ENCODE assay signal across 15 cellular contexts in the genomic region with DNA sequence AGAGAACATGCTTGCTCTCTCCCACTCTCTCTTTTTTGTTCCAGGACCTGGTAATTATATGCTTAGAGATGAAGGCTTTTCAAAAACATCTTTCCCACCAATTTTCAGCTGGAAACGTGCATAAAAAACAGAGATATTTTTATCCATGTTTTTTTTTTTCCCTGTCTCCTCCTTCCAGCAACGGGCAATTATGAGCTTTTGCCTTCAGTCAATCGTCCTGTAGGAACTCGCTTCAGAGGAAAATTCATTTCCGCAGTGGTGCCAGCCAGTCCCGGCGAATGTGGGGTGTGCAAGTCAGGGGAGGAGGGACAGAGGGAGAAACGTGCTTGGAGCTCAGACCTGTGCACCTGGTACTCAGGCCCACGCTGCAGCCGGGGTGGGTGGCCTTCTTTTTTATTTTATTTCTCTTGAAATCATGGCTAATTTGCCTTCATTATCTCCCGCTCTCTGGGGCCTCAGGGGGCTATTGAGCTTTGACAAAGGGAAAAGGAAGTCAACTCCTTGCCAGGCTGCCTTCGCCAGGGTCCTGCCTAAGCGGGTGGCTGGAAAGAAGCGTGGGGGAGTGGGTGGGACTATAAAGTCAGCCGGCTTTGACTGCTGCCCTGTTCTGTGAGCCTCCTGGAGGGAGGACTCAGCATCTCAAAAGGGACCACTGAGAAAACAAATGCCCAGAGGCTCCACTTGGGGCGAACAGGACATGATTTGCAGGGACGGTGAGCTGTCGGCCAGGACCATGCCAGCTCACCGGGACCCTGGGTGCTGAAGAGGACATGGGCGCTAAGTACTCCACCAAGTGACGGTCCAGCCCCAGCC. TPM values are rescaled to one million over a fixed set of nuclear protein-coding genes. Genes with fewer than 3 reads are reported as not detected.
DNase-seq lines count a peak whose midpoint lies in the region; TF ChIP-seq lines count a peak whose summit lies in the region.
"Had no signal": no experiment of that assay in that cellular context is flagged by ENCODE, and none has a peak within 500 bp of the region (broad histone marks: within the 10 kb centered on the region; RNA-seq: fewer than 3 reads in every experiment).

No MANE protein-coding gene starts in this region.

- H2BK5ac ChIP-seq in mesendoderm (ENCODE audit: low read length): no peak overlapping the region

- no peak for TF ChIP-seq CTCF in HFFc6 (IDR thresholded peaks at IDR 0.05)

- H3K27ac Mint-ChIP-seq in HFFc6: no peak overlapping the region
- H3K27ac Mint-ChIP-seq: dendritic cell treated with granulocyte-macrophage colony-stimulating factor and Interleukin-4, amounts not matched to agents 40 ng/mL and 50 ng/mL, for 4 days; stimulated activated naive CD8-positive, alpha-beta T cell treated with anti-CD3 and anti-CD28 coated beads, Interleukin-15, Interleukin-2, amounts not matched to agents 100 ng/mL and 50 ng/mL, for 24 hours had no signal

- H3K79me1 ChIP-seq in mesendoderm (ENCODE audit: low read length): no peaks in the 10 kb centered on the region

- H3K36me3 Mint-ChIP-seq in HFFc6 (ENCODE audit: low read depth): no peaks in the 10 kb centered on the region

- H3K4me1 ChIP-seq in mesendoderm (ENCODE audit: control insufficient read depth, low read depth, low read length): peaks cover 8% of the 10 kb centered on the region
- H3K4me1 ChIP-seq: SJCRH30 had no signal

- H3K79me2 ChIP-seq in mesendoderm (ENCODE audit: control insufficient read depth, insufficient read depth, low read length): no peaks in the 10 kb centered on the region

- H4K5ac ChIP-seq in mesendoderm (ENCODE audit: low read length): no peak overlapping the region

- no peak overlapping the region for H3K27ac ChIP-seq in mesendoderm (ENCODE audit: low read depth, low read length)
- H3K27ac ChIP-seq: SJCRH30 had no signal

- H2AK5ac ChIP-seq in mesendoderm (ENCODE audit: low read length): no peak overlapping the region

- H3K4me3 ChIP-seq in mesendoderm (ENCODE audit: low read length): no peak overlapping the region
- H3K4me3 ChIP-seq: SJCRH30 had no signal

- no CpG with 5 or more reads among the region's 21 CpGs for WGBS in mesendoderm (ENCODE audit: extremely low coverage, insufficient coverage, low lambda C conversion rate)

- peaks cover 15% of the 10 kb centered on the region for H3K27me3 Mint-ChIP-seq in HFFc6 (ENCODE audit: insufficient read depth)

- H3K27me3 ChIP-seq in mesendoderm (ENCODE audit: insufficient read depth, low read length, poor library complexity): no peaks in the 10 kb centered on the region
- H3K27me3 ChIP-seq: SJCRH30 had no signal

- no peak overlapping the region for H4K8ac ChIP-seq in mesendoderm (ENCODE audit: low read depth, low read length)

- peak overlapping the region; percentile 33 for H3K18ac ChIP-seq in mesendoderm (ENCODE audit: low read length)

- H3K4me3 Mint-ChIP-seq in HFFc6: no peak overlapping the region
- H3K4me3 Mint-ChIP-seq: dendritic cell treated with granulocyte-macrophage colony-stimulating factor and Interleukin-4, amounts not matched to agents 40 ng/mL and 50 ng/mL, for 4 days; stimulated activated naive CD8-positive, alpha-beta T cell treated with anti-CD3 and anti-CD28 coated beads, Interleukin-15, Interleukin-2, amounts not matched to agents 100 ng/mL and 50 ng/mL, for 24 hours had no signal

- H3K4me2 ChIP-seq in mesendoderm (ENCODE audit: low read length): no peak overlapping the region

- no peak overlapping the region for H2BK120ac ChIP-seq in mesendoderm (ENCODE audit: low read depth, low read length)

- no peaks in the 10 kb centered on the region for H3K36me3 ChIP-seq in mesendoderm (ENCODE audit: control insufficient read depth, insufficient read depth, low read length)
- H3K36me3 ChIP-seq: SJCRH30 had no signal

- H3K4ac ChIP-seq in mesendoderm (ENCODE audit: low read depth, low read length): no peak overlapping the region

- DNase-seq in COR-L47 (lab: John Stamatoyannopoulos, UW) (peak; percentile 49), NCI-H146 (lab: John Stamatoyannopoulos, UW) (peak; percentile 68), dermis blood vessel endothelial cell (peak; percentile 23), mesendoderm (peak; percentile 58), HFFc6 (no peak), NCI-H1694 (lab: John Stamatoyannopoulos, UW) (no peak), T-helper 2 cell (no peak)
- no peak for DNase-seq in central memory CD4-positive, alpha-beta T cell
- DNase-seq: amniotic stem cell, NCI-H1694 treated with DMSO at 0.1 percent for 48 hours, SJCRH30, small intestine had no signal

- H2BK15ac ChIP-seq in mesendoderm (replicated peaks; ENCODE audit: low read depth): no peak overlapping the region

- H3K9ac ChIP-seq in mesendoderm (ENCODE audit: low read length): peak overlapping the region; percentile 21

- H3K4me1 Mint-ChIP-seq in HFFc6 (ENCODE audit: low read depth): peaks cover 6% of the 10 kb centered on the region; the same call in 1 of the 2 replicates

- H3K56ac ChIP-seq in mesendoderm (ENCODE audit: low read length): peak overlapping the region; percentile 29

- H3K9me3 Mint-ChIP-seq in HFFc6: peaks cover 2% of the 10 kb centered on the region; the same call in 1 of the 2 replicates
- H3K9me3 Mint-ChIP-seq: dendritic cell treated with granulocyte-macrophage colony-stimulating factor and Interleukin-4, amounts not matched to agents 40 ng/mL and 50 ng/mL, for 4 days; stimulated activated naive CD8-positive, alpha-beta T cell treated with anti-CD3 and anti-CD28 coated beads, Interleukin-15, Interleukin-2, amounts not matched to agents 100 ng/mL and 50 ng/mL, for 24 hours had no signal

- H3K23ac ChIP-seq in mesendoderm (ENCODE audit: low read length): no peak overlapping the region

RNA-seq across cellular contexts. Expression of a gene that starts 5.6 kb away (rescaled TPM):
- total RNA-seq in dermis blood vessel endothelial cell: under 0.01 TPM in 1 of 2 replicates, not detected in the other
- 0.66 TPM for polyA plus RNA-seq in mesendoderm (2013, experiment 1 of 2)
- 0.64 TPM for polyA plus RNA-seq in mesendoderm (2013, experiment 2 of 2)
- under 1 TPM in 4 of 6 experiments, not detected in 2; 0.05 to 0.25 (median 0.13) TPM for total RNA-seq in HFFc6 (2021; fragmentation: NEBNext Ultra II Directional; extraction: Animal tissue kit (Norgen Biotek cat#: 25700))
- polyA plus RNA-seq: AG04450 had no signal

Comparison
In these comparisons a context has a peak if more than half of its experiments do, and no peak if none do; other contexts are left out.
1. DNase-seq: peak in COR-L47 (single experiment), NCI-H146 (single experiment), dermis blood vessel endothelial cell (single experiment) and mesendoderm (single experiment); none in HFFc6 (single experiment), central memory CD4-positive, alpha-beta T cell (single experiment), NCI-H1694 (single experiment) and T-helper 2 cell (0 of 5).